Comparison of ENCODE assay signal across 8 cellular contexts in genomic region chr15:75452968-75453702, GRCh38. TPM values are rescaled to one million over a fixed set of nuclear protein-coding genes. Genes with fewer than 3 reads are reported as not detected.
DNase-seq lines count a peak whose midpoint lies in the region; TF ChIP-seq lines count a peak whose summit lies in the region.

No MANE protein-coding gene starts in this region.

- peaks cover 37% of the 10 kb centered on the region for H3K4me1 Mint-ChIP-seq in neural crest cell

- peak overlapping the region; percentile 96 for H3K4me3 Mint-ChIP-seq in neural crest cell

- intact Hi-C loops in stomach (cut with DNase I; ENCODE audit: low total_unique reads): no loop called here

- TF ChIP-seq EP300 in stomach (IDR thresholded peaks at IDR 0.05): no peak

- no peaks in the 10 kb centered on the region for H3K9me3 Mint-ChIP-seq in neural crest cell

- H3K9me3 ChIP-seq in stomach: no peaks in the 10 kb centered on the region

- peak; percentile 60 for DNase-seq in NK-92 treated with Interleukin-12 subunit alpha and Interleukin-12 subunit beta, amount 100 ng/mL, for 24 hours (lab: John Stamatoyannopoulos, UW)
- DNase-seq in NK-92 (lab: John Stamatoyannopoulos, UW; ENCODE audit: unreplicated experiment) (no peak), NCI-H82 treated with DMSO at 0.1 percent for 48 hours (lab: John Stamatoyannopoulos, UW; ENCODE audit: unreplicated experiment) (peak; percentile 50), activated T-cell treated with anti-CD3 and anti-CD28 coated beads for 24 hours (ENCODE audit: low read depth) (peak; percentile 60), epithelial cell of proximal tubule (ENCODE audit: low read depth) (no peak), neural crest cell (ENCODE audit: low read depth, low spot score) (peak; percentile 34), stomach (peak; percentile 38), kidney glomerular epithelial cell (lab: John Stamatoyannopoulos, UW) (no peak)

- H3K36me3 Mint-ChIP-seq in neural crest cell (ENCODE audit: low read depth): no peaks in the 10 kb centered on the region

- no peak for TF ChIP-seq POLR2A in stomach (IDR thresholded peaks at IDR 0.05)

- no peaks in the 10 kb centered on the region for H3K36me3 ChIP-seq in stomach

- H3K27me3 Mint-ChIP-seq in neural crest cell (ENCODE audit: low read depth): peaks cover 6% of the 10 kb centered on the region

- peak overlapping the region; percentile 94 to 100 (median 98) for H3K27ac ChIP-seq in stomach

- no peaks in the 10 kb centered on the region for H3K27me3 ChIP-seq in stomach

- H3K4me1 ChIP-seq in stomach: peaks cover 27 to 48% (median 37%) of the 10 kb centered on the region in 4 donors

- H3K4me3 ChIP-seq in epithelial cell of proximal tubule (ENCODE audit: low read depth, low read length): peak overlapping the region; percentile 62
- H3K4me3 ChIP-seq in stomach: peak overlapping the region; percentile 56 to 84 (median 74)

- TF ChIP-seq CTCF in epithelial cell of proximal tubule (conservative IDR thresholded peaks at IDR 0.05; ENCODE audit: low read depth, low read length): peak; percentile 32
- TF ChIP-seq CTCF in neural crest cell (conservative IDR thresholded peaks at IDR 0.05): peak; percentile 43
- no peak for TF ChIP-seq CTCF in stomach (IDR thresholded peaks at IDR 0.05)

- H3K27ac Mint-ChIP-seq in neural crest cell (ENCODE audit: unreplicated experiment): peak overlapping the region; percentile 96

- 0 to 1% (median 1%) methylated on average over 24 to 35 of the region's 35 CpGs for whole genome bisulfite sequencing in stomach, 5 donors

RNA-seq across cellular contexts. Expression of gene SIN3A, which starts 1.6 kb away (rescaled TPM):
- total RNA-seq in epithelial cell of proximal tubule (26.2 and 33.4 TPM in 2 replicates), neural crest cell (92.2 and 97.4 TPM in 2 replicates), stomach (10 to 100 TPM; 22.0 to 61.9 (median 39.7) TPM)
- polyA plus RNA-seq in stomach: 10 to 100 TPM in 1 of 3 donors, 1 to 10 TPM in 2; 8.4 to 10.7 (median 9.7) TPM

Comparison
In these comparisons a context has a peak if more than half of its experiments do, and no peak if none do; other contexts are left out.
1. DNase-seq: peak in NK-92 treated with Interleukin-12 subunit alpha and Interleukin-12 subunit beta, amount 100 ng/mL, for 24 hours (single experiment), NCI-H82 treated with DMSO at 0.1 percent for 48 hours (single experiment), activated T-cell treated with anti-CD3 and anti-CD28 coated beads for 24 hours (single experiment), neural crest cell (single experiment) and stomach (single experiment); none in NK-92 (single experiment), epithelial cell of proximal tubule (single experiment) and kidney glomerular epithelial cell (single experiment).
2. CTCF ChIP-seq: peak in epithelial cell of proximal tubule (single experiment) and neural crest cell (single experiment); none in stomach (0 of 7).